ENCODE assay signal across 18 cellular contexts in genomic region chr11:108193725-108194124, GRCh38. TPM values are rescaled to one million over a fixed set of nuclear protein-coding genes. Genes with fewer than 3 reads are reported as not detected.
DNase-seq lines count a peak whose midpoint lies in the region; ATAC-seq, FAIRE-seq and TF ChIP-seq lines count a peak whose summit lies in the region.
"Had no signal": no experiment of that assay in that cellular context is flagged by ENCODE, and none has a peak within 500 bp of the region (broad histone marks: within the 10 kb centered on the region; RNA-seq: fewer than 3 reads in every experiment).

No MANE protein-coding gene starts in this region.

- H3K79me2 ChIP-seq in K562 (ENCODE audit: control insufficient read depth, insufficient read depth, low read length) = peaks cover 27% of the 10 kb centered on the region

- TF ChIP-seq EP300 in K562 (IDR thresholded peaks at IDR 0.05; ENCODE audit: low read length) (no peak), gastroesophageal sphincter (IDR thresholded peaks at IDR 0.05) (no peak)

- H4K20me1 ChIP-seq in K562 (replicated peaks; ENCODE audit: control insufficient read depth, insufficient read depth, low read length) = no peaks in the 10 kb centered on the region

- CTCF ChIA-PET in K562 (lab: Yijun Ruan, JAX; ENCODE audit: low intra/inter-chr PET ratio) = no interaction called here

- POLR2A ChIA-PET in K562 (lab: Yijun Ruan, JAX) = interaction anchor here (0.9 to 1.0 kb wide), 3 partner anchors 8 to 28 kb away, joined by 3 to 6 read pairs (median 4); no protein-coding TSS in a partner anchor

- in situ Hi-C loops in K562 (cut with MboI) = no loop called here

- peaks cover 84% of the 10 kb centered on the region for H3K36me3 ChIP-seq in K562 (ENCODE audit: control insufficient read depth, insufficient read depth, low read length)
- peaks cover 0 to 74% of the 10 kb centered on the region in 2 donors for H3K36me3 ChIP-seq in gastroesophageal sphincter

- no peaks in the 10 kb centered on the region for H3K9me3 Mint-ChIP-seq in activated naive CD8-positive, alpha-beta T cell (ENCODE audit: low read depth)
- H3K9me3 Mint-ChIP-seq in activated naive CD8-positive, alpha-beta T cell treated with anti-CD3 and anti-CD28 coated beads for 36 hours = no peaks in the 10 kb centered on the region
- H3K9me3 Mint-ChIP-seq: CD4-positive, alpha-beta memory T cell had no signal

- peak; percentile 47 for FAIRE-seq in G401.6 (lab: Jason Lieb, UNC)
- FAIRE-seq in K562 (lab: Jason Lieb, UNC) = no peak
- FAIRE-seq: GM19239, H54 had no signal

- TF ChIP-seq POLR2A in K562 (conservative IDR thresholded peaks at IDR 0.05) (no peak), gastroesophageal sphincter (IDR thresholded peaks at IDR 0.05) (no peak)

- no peaks in the 10 kb centered on the region for H3K27me3 ChIP-seq in K562 (ENCODE audit: control insufficient read depth in 2 of 2, insufficient read depth in 2 of 2, low read length in 2 of 2)
- H3K27me3 ChIP-seq in gastroesophageal sphincter = no peaks in the 10 kb centered on the region
- H3K27me3 ChIP-seq: BE2C had no signal

- ATAC-seq in K562 (no peak), gastroesophageal sphincter (no peak)

- H3K36me3 Mint-ChIP-seq in activated naive CD8-positive, alpha-beta T cell = peaks cover 12% of the 10 kb centered on the region
- peaks cover 46% of the 10 kb centered on the region for H3K36me3 Mint-ChIP-seq in activated naive CD8-positive, alpha-beta T cell treated with anti-CD3 and anti-CD28 coated beads for 36 hours

- H3K9me3 ChIP-seq in K562 (replicated peaks; ENCODE audit: control insufficient read depth, insufficient read depth, low read depth, low read length) (no peaks in the 10 kb centered on the region), gastroesophageal sphincter (no peaks in the 10 kb centered on the region)
- H3K9me3 ChIP-seq: BE2C had no signal

- H3K4me3 Mint-ChIP-seq in activated naive CD8-positive, alpha-beta T cell = no peak overlapping the region
- no peak overlapping the region for H3K4me3 Mint-ChIP-seq in activated naive CD8-positive, alpha-beta T cell treated with anti-CD3 and anti-CD28 coated beads for 36 hours
- H3K4me3 Mint-ChIP-seq: CD4-positive, alpha-beta memory T cell had no signal

- H3K27ac ChIP-seq in K562 (ENCODE audit: extremely low read depth, low read depth, low read length) (no peak overlapping the region), gastroesophageal sphincter (no peak overlapping the region)
- H3K27ac ChIP-seq: GM23248 had no signal

- H3K9ac ChIP-seq in K562 (ENCODE audit: insufficient read depth in 1 of 2, low read depth in 2 of 2, low read length in 2 of 2) = no peak overlapping the region
- H3K9ac ChIP-seq: GM23248 had no signal

- H3K27ac Mint-ChIP-seq in activated naive CD8-positive, alpha-beta T cell = peak overlapping the region; percentile 64
- H3K27ac Mint-ChIP-seq in activated naive CD8-positive, alpha-beta T cell treated with anti-CD3 and anti-CD28 coated beads for 36 hours = no peak overlapping the region

- no peak for DNase-seq in activated naive CD8-positive, alpha-beta T cell treated with anti-CD3 and anti-CD28 coated beads for 36 hours
- DNase-seq in K562 (ENCODE audit: extremely low read depth in 1 of 4, low spot score in 3 of 4) (no peak), amygdala (lab: John Stamatoyannopoulos, UW) (no peak)
- DNase-seq: ACHN; BE2C; C1 segment of cervical spinal cord; CD4-positive, alpha-beta memory T cell; DMS153; DMS79; GF-D8; GM23248; HCEC 1CT; KBM-7 had no signal

- no peak overlapping the region for H2AFZ ChIP-seq in K562 (ENCODE audit: low read depth, low read length)
- H2AFZ ChIP-seq: GM23248 had no signal

- H3K4me1 ChIP-seq in K562 (replicated peaks in 1 of 2; ENCODE audit: control insufficient read depth in 2 of 2, insufficient read depth in 2 of 2, low read length in 2 of 2) = no peaks in the 10 kb centered on the region; a peak in 1 of 5 replicates
- H3K4me1 ChIP-seq in gastroesophageal sphincter = no peaks in the 10 kb centered on the region
- H3K4me1 ChIP-seq: BE2C had no signal

- no peak for TF ChIP-seq CTCF in K562 (IDR thresholded peaks at IDR 0.05 in 2 of 3, conservative IDR thresholded peaks at IDR 0.05 in 1 of 3; ENCODE audit: insufficient read depth in 2 of 3, low read depth in 1 of 3, low read length in 3 of 3)
- no peak for TF ChIP-seq CTCF in gastroesophageal sphincter (IDR thresholded peaks at IDR 0.05)

- H3K4me1 Mint-ChIP-seq in activated naive CD8-positive, alpha-beta T cell (ENCODE audit: low read depth) = peaks cover 43% of the 10 kb centered on the region
- H3K4me1 Mint-ChIP-seq in activated naive CD8-positive, alpha-beta T cell treated with anti-CD3 and anti-CD28 coated beads for 36 hours = peaks cover 25% of the 10 kb centered on the region

- BruUV-seq in K562 (replicated peaks; lab: Mats Ljungman, UMichigan) = no TSS peak

- intact Hi-C loops in K562 (cut with micrococcal nuclease) = no loop called here

- no peak overlapping the region for H3K4me3 ChIP-seq in K562
- H3K4me3 ChIP-seq in gastroesophageal sphincter = no peak overlapping the region
- H3K4me3 ChIP-seq: GM23248 had no signal

- H3K27me3 Mint-ChIP-seq in activated naive CD8-positive, alpha-beta T cell = no peaks in the 10 kb centered on the region
- H3K27me3 Mint-ChIP-seq in activated naive CD8-positive, alpha-beta T cell treated with anti-CD3 and anti-CD28 coated beads for 36 hours = no peaks in the 10 kb centered on the region
- H3K27me3 Mint-ChIP-seq: CD4-positive, alpha-beta memory T cell had no signal

- no peaks in the 10 kb centered on the region for H3K9me1 ChIP-seq in K562 (ENCODE audit: control insufficient read depth, insufficient read depth, low read length)

- no peak overlapping the region for H3K4me2 ChIP-seq in K562 (ENCODE audit: insufficient read depth, low read length)

- no peak for TF ChIP-seq RAD21 in K562 (CRISPR knock-in tag; conservative IDR thresholded peaks at IDR 0.05 in 1 of 2, IDR thresholded peaks at IDR 0.05 in 1 of 2)

TF ChIP-seq in K562, 482 proteins besides CTCF, POLR2A, EP300 and RAD21 (continues in another document):
- peak; percentile 85 for TF ChIP-seq C11orf30 (IDR thresholded peaks at IDR 0.05; ENCODE audit: low read depth)
- TF ChIP-seq ZNF316 (IDR thresholded peaks at IDR 0.05) = peak; percentile 95
- TF ChIP-seq ZBTB9 (CRISPR knock-in tag; IDR thresholded peaks at IDR 0.05) = no peak

RNA-seq across cellular contexts. Expression of gene NPAT, which starts 28.7 kb away (rescaled TPM):
- total RNA-seq in activated naive CD8-positive, alpha-beta T cell treated with anti-CD3 and anti-CD28 coated beads for 36 hours = 10 to 100 TPM; 40.4 to 42.5 TPM
- 23.8 and 90.2 TPM in 2 replicates for total RNA-seq in K562 (2011; cell fraction: chromatin; rRNA removed; ENCODE audit: low replicate concordance)
- 13.3 and 24.3 TPM in 2 replicates for total RNA-seq in K562 (2011; cell fraction: nucleolus; rRNA removed)
- 29.5 and 35.3 TPM in 2 replicates for total RNA-seq in K562 (2011; cell fraction: nucleoplasm; rRNA removed)
- total RNA-seq in K562 (2014; rRNA removed) = 16.1 and 18.8 TPM in 2 replicates
- 30.0 and 35.1 TPM in 2 replicates for total RNA-seq in K562 (2014; rRNA removed; fragmentation: Illumina TruSeq; extraction: Trizol)
- total RNA-seq in K562 (2015; rRNA removed; fragmentation: Illumina TruSeq; extraction: Trizol) = 27.4 and 27.7 TPM in 2 replicates
- total RNA-seq in K562 (2021) = 21.6 and 22.1 TPM in 2 replicates
- 21.1 and 24.4 TPM in 2 replicates for polyA plus RNA-seq in K562 (2011; rRNA removed)
- 5.4 and 8.4 TPM in 2 replicates for polyA plus RNA-seq in K562 (2011; cell fraction: cytosol; rRNA removed)
- 25.9 and 29.4 TPM in 2 replicates for polyA plus RNA-seq in K562 (2011; cell fraction: nucleus; rRNA removed)
- 8.5 and 11.3 TPM in 2 replicates for polyA plus RNA-seq in K562 (2012)
- 19.2 and 22.8 TPM in 2 replicates for polyA plus RNA-seq in K562 (2014; fragmentation: Illumina TruSeq; extraction: Trizol)
- 10 to 100 TPM in 1 of 2 experiments, 1 to 10 TPM in 1; 8.8 to 11.1 TPM for polyA plus RNA-seq in K562 (2014; fragmentation: Nextera tagmentation; extraction: Ambion mirVana)
- 15.9 and 17.3 TPM in 2 replicates for polyA plus RNA-seq in K562 (2014; rRNA removed)
- polyA minus RNA-seq in K562 (2011; rRNA and poly(A)+ RNA removed) = 56.2 and 59.9 TPM in 2 replicates
- polyA minus RNA-seq in K562 (2011; cell fraction: cytosol; rRNA and poly(A)+ RNA removed) = 14.9 and 19.6 TPM in 2 replicates
- polyA minus RNA-seq in K562 (2011; cell fraction: nucleus; rRNA and poly(A)+ RNA removed) = 22.9 and 42.9 TPM in 2 replicates
- total RNA-seq in gastroesophageal sphincter = 10 to 100 TPM in 3 of 4 donors, 1 to 10 TPM in 1; 9.5 to 14.9 (median 12.4) TPM

RNA-seq across cellular contexts. Expression of gene ATM, which starts 29.1 kb away (rescaled TPM):
- 10 to 100 TPM; 65.6 to 65.7 TPM for total RNA-seq in activated naive CD8-positive, alpha-beta T cell treated with anti-CD3 and anti-CD28 coated beads for 36 hours
- 94.8 and 383 TPM in 2 replicates for total RNA-seq in K562 (2011; cell fraction: chromatin; rRNA removed; ENCODE audit: low replicate concordance)
- total RNA-seq in K562 (2011; cell fraction: nucleolus; rRNA removed) = 55.4 and 62.4 TPM in 2 replicates
- 146 and 241 TPM in 2 replicates for total RNA-seq in K562 (2011; cell fraction: nucleoplasm; rRNA removed)
- total RNA-seq in K562 (2014; rRNA removed) (22.6 and 34.8 TPM in 2 replicates), K562 (2014; rRNA removed; fragmentation: Illumina TruSeq; extraction: Trizol) (44.0 and 45.4 TPM in 2 replicates), K562 (2015; rRNA removed; fragmentation: Illumina TruSeq; extraction: Trizol) (41.4 and 43.0 TPM in 2 replicates), K562 (2021) (26.2 and 26.9 TPM in 2 replicates), gastroesophageal sphincter (10 to 100 TPM; 36.3 to 88.6 (median 50.2) TPM)
- polyA plus RNA-seq in K562 (2011; rRNA removed) (42.4 and 46.8 TPM in 2 replicates), K562 (2014; fragmentation: Illumina TruSeq; extraction: Trizol) (16.8 and 23.0 TPM in 2 replicates), K562 (2014; fragmentation: Nextera tagmentation; extraction: Ambion mirVana) (1 to 10 TPM; 8.3 to 9.0 TPM), K562 (2014; rRNA removed) (24.3 and 24.7 TPM in 2 replicates)
- polyA plus RNA-seq in K562 (2011; cell fraction: cytosol; rRNA removed) = 6.2 and 19.0 TPM in 2 replicates
- polyA plus RNA-seq in K562 (2011; cell fraction: nucleus; rRNA removed) = 58.4 and 79.4 TPM in 2 replicates
- 11.2 and 15.4 TPM in 2 replicates for polyA plus RNA-seq in K562 (2012)
- polyA minus RNA-seq in K562 (2011; rRNA and poly(A)+ RNA removed) = 125 and 138 TPM in 2 replicates
- 19.8 and 31.4 TPM in 2 replicates for polyA minus RNA-seq in K562 (2011; cell fraction: cytosol; rRNA and poly(A)+ RNA removed)
- polyA minus RNA-seq in K562 (2011; cell fraction: nucleus; rRNA and poly(A)+ RNA removed) = 130 and 239 TPM in 2 replicates
